ENCODE assay signal across 8 cellular contexts in genomic region chr1:42931911-42932422, GRCh38. TPM values are rescaled to one million over a fixed set of nuclear protein-coding genes. Genes with fewer than 3 reads are reported as not detected.
DNase-seq lines count a peak whose midpoint lies in the region; ATAC-seq, FAIRE-seq and TF ChIP-seq lines count a peak whose summit lies in the region.

No MANE protein-coding gene starts in this region.

- no peak for FAIRE-seq in pancreas (lab: Jason Lieb, UNC)

- peak overlapping the region; percentile 73 to 92 (median 82) for H3K4me3 Mint-ChIP-seq in CD4-positive, alpha-beta memory T cell
- H3K4me3 Mint-ChIP-seq in type B pancreatic cell, result peak overlapping the region; percentile 66

- 51 to 59% methylated on average over 11 of the region's 11 CpGs for WGBS in pancreas, 2 donors

- H3K9me3 Mint-ChIP-seq in CD4-positive, alpha-beta memory T cell, result peaks cover 0 to 5% (median 0%) of the 10 kb centered on the region in 8 donors
- H3K9me3 Mint-ChIP-seq in type B pancreatic cell, result no peaks in the 10 kb centered on the region

- no peak for TF ChIP-seq CTCF in HL-60 (IDR thresholded peaks at IDR 0.05; ENCODE audit: insufficient read depth, low read length)
- TF ChIP-seq CTCF in pancreas (IDR thresholded peaks at IDR 0.05), result no peak
- TF ChIP-seq CTCF in type B pancreatic cell (conservative IDR thresholded peaks at IDR 0.05), result no peak

- peaks cover 40% of the 10 kb centered on the region for H3K36me3 ChIP-seq in CD4-positive, alpha-beta memory T cell (ENCODE audit: insufficient read depth, low read length)
- H3K36me3 ChIP-seq in effector memory CD4-positive, alpha-beta T cell (ENCODE audit: control insufficient read depth, insufficient read depth, low read length), result peaks cover 37% of the 10 kb centered on the region
- H3K36me3 ChIP-seq in pancreas, result peaks cover 0 to 9% (median 0%) of the 10 kb centered on the region in 3 donors

- H3K4me1 ChIP-seq in CD4-positive, alpha-beta memory T cell (ENCODE audit: insufficient read depth, low read length), result peaks cover 72% of the 10 kb centered on the region
- H3K4me1 ChIP-seq in effector memory CD4-positive, alpha-beta T cell (ENCODE audit: control insufficient read depth, insufficient read depth, low read length, poor library complexity, severe bottlenecking), result peaks cover 65% of the 10 kb centered on the region
- H3K4me1 ChIP-seq in pancreas, result no peaks in the 10 kb centered on the region

- H3K4me3 ChIP-seq in CD4-positive, alpha-beta memory T cell (ENCODE audit: low read length in 2 of 2), result peak overlapping the region in 1 of 2 donors; percentile 33
- no peak overlapping the region for H3K4me3 ChIP-seq in HL-60 (replicated peaks; ENCODE audit: insufficient read depth, low read length)
- peak overlapping the region; percentile 18 for H3K4me3 ChIP-seq in effector memory CD4-positive, alpha-beta T cell (ENCODE audit: insufficient read depth, low read depth, low read length, poor library complexity, severe bottlenecking)
- no peak overlapping the region for H3K4me3 ChIP-seq in pancreas

- H3K27me3 ChIP-seq in CD4-positive, alpha-beta memory T cell (ENCODE audit: insufficient read depth, low read length), result no peaks in the 10 kb centered on the region
- H3K27me3 ChIP-seq in HL-60 (ENCODE audit: insufficient read depth, poor library complexity, severe bottlenecking) (no peaks in the 10 kb centered on the region), pancreas (no peaks in the 10 kb centered on the region)
- H3K27me3 ChIP-seq in effector memory CD4-positive, alpha-beta T cell (replicated peaks; ENCODE audit: control insufficient read depth, insufficient read depth, low read length, poor library complexity, severe bottlenecking), result no peaks in the 10 kb centered on the region

- DNase-seq in CD4-positive, alpha-beta memory T cell, result peak; percentile 82 to 92 (median 85)
- DNase-seq in HL-60 (ENCODE audit: low read depth in 1 of 2, low spot score in 1 of 2), result peak; percentile 83 to 91
- peak; percentile 78 for DNase-seq in activated CD4-positive, CD25-positive, alpha-beta regulatory T cell treated with anti-CD3 and anti-CD28 coated beads, Interleukin-2, amount 50 U/mL, for 72 hours
- peak; percentile 67 to 74 (median 72) for DNase-seq in effector memory CD4-positive, alpha-beta T cell
- DNase-seq in pancreas, result peak in 3 of 6 donors; percentile 45 to 52 (median 47)
- DNase-seq in type B pancreatic cell (ENCODE audit: extremely low spot score, unreplicated experiment), result no peak
- DNase-seq in NCI-H2196 (lab: John Stamatoyannopoulos, UW; ENCODE audit: unreplicated experiment), result no peak

- CTCF ChIA-PET in CD4-positive, alpha-beta memory T cell (lab: Charles Lee; ENCODE audit: partially characterized antibody), result interaction anchor here (0.7 to 2.4 kb wide), 14 partner anchors 9 to 165 kb away, joined by 3 to 20 read pairs (median 4); partner anchors contain the start of genes C1orf50 and P3H1

- H3K36me3 Mint-ChIP-seq in CD4-positive, alpha-beta memory T cell, result peaks cover 45 to 68% of the 10 kb centered on the region in 2 donors
- peaks cover 35% of the 10 kb centered on the region for H3K36me3 Mint-ChIP-seq in type B pancreatic cell

- H3K9me3 ChIP-seq in CD4-positive, alpha-beta memory T cell (ENCODE audit: control insufficient read depth in 1 of 2, low read length in 2 of 2), result no peaks in the 10 kb centered on the region
- H3K9me3 ChIP-seq in effector memory CD4-positive, alpha-beta T cell (ENCODE audit: control insufficient read depth, low read length), result no peaks in the 10 kb centered on the region
- no peaks in the 10 kb centered on the region for H3K9me3 ChIP-seq in pancreas

- H3K27me3 Mint-ChIP-seq in CD4-positive, alpha-beta memory T cell, result no peaks in the 10 kb centered on the region
- peaks cover 11% of the 10 kb centered on the region for H3K27me3 Mint-ChIP-seq in type B pancreatic cell

- POLR2A ChIA-PET in CD4-positive, alpha-beta memory T cell (lab: Charles Lee; ENCODE audit: partially characterized antibody), result interaction anchor here (0.7 to 20.7 kb wide), 11 partner anchors 9 to 165 kb away, joined by 3 to 555 read pairs (median 7); partner anchors contain the start of genes C1orf50, ERMAP, P3H1 and SLC2A1

- peaks cover 52 to 84% (median 70%) of the 10 kb centered on the region in 4 donors for H3K4me1 Mint-ChIP-seq in CD4-positive, alpha-beta memory T cell
- peaks cover 28% of the 10 kb centered on the region for H3K4me1 Mint-ChIP-seq in type B pancreatic cell (ENCODE audit: unreplicated experiment)

- ATAC-seq in GM19463 (IDR thresholded peaks at IDR 0.05; ENCODE audit: unreplicated experiment) (peak; percentile 55), pancreas (peak; percentile 65 to 80 (median 68))

- peak overlapping the region; percentile 92 to 98 (median 96) for H3K27ac Mint-ChIP-seq in CD4-positive, alpha-beta memory T cell
- peak overlapping the region; percentile 95 for H3K27ac Mint-ChIP-seq in type B pancreatic cell

- H3K27ac ChIP-seq in CD4-positive, alpha-beta memory T cell (ENCODE audit: low read depth, low read length), result peak overlapping the region; percentile 53
- H3K27ac ChIP-seq in HL-60 (replicated peaks), result peak overlapping the region; percentile 82
- peak overlapping the region; percentile 79 for H3K27ac ChIP-seq in effector memory CD4-positive, alpha-beta T cell (ENCODE audit: insufficient read depth, low read length, poor library complexity, severe bottlenecking)
- H3K27ac ChIP-seq in pancreas, result peak overlapping the region; percentile 44 to 81 (median 58)

- intact Hi-C loops in CD4-positive, alpha-beta memory T cell (cut with micrococcal nuclease), result loop anchor here (1.0 kb wide), 4 partner anchors 9 to 141 kb away; partner anchors contain the start of gene SLC2A1
- intact Hi-C loops in pancreas (cut with DNase I), result loop anchor here in 1 of 3 donors (10.0 kb wide), 1 partner anchor 133 kb away; no protein-coding TSS in a partner anchor

RNA-seq across cellular contexts. Expression of gene SLC2A1, which starts 26.7 kb away (rescaled TPM):
- 10 to 100 TPM; 57.5 to 58.4 TPM for total RNA-seq in CD4-positive, alpha-beta memory T cell
- polyA plus RNA-seq in CD4-positive, alpha-beta memory T cell, result 10 to 100 TPM; 22.7 to 29.9 TPM
- 10 to 100 TPM in 1 of 6 donors, 1 to 10 TPM in 5; 1.6 to 10.9 (median 6.8) TPM for total RNA-seq in pancreas
- polyA plus RNA-seq in pancreas, result 1 to 10 TPM; 3.0 to 9.2 TPM
- total RNA-seq in type B pancreatic cell (ENCODE audit: low replicate concordance), result 192 and 706 TPM in 2 replicates

Comparison
In these comparisons a context has a peak if more than half of its experiments do, and no peak if none do; other contexts are left out.
1. DNase-seq: peak in CD4-positive, alpha-beta memory T cell (5 of 5), HL-60 (2 of 2), activated CD4-positive, CD25-positive, alpha-beta regulatory T cell treated with anti-CD3 and anti-CD28 coated beads, Interleukin-2, amount 50 U/mL, for 72 hours (single experiment) and effector memory CD4-positive, alpha-beta T cell (3 of 3); none in type B pancreatic cell (single experiment) and NCI-H2196 (single experiment).
2. RNA of gene SLC2A1, which starts 26.7 kb away (total RNA-seq): 192 to 706 TPM in type B pancreatic cell and 57.5 to 58.4 TPM in CD4-positive, alpha-beta memory T cell; 1.6 to 10.9 TPM in pancreas; every median in the first group is over 4 times any median in the second.
3. Peak in every context shown above with its lines, with median percentiles within 50 percentile points of each other: H3K27ac ChIP-seq.